26 cellular contexts compared by ENCODE assay signal in genomic region chr17:74490716-74491115, GRCh38. TPM values are rescaled to one million over a fixed set of nuclear protein-coding genes. Genes with fewer than 3 reads are reported as not detected.
DNase-seq lines count a peak whose midpoint lies in the region; ATAC-seq, FAIRE-seq and TF ChIP-seq lines count a peak whose summit lies in the region.
"Had no signal": no experiment of that assay in that cellular context is flagged by ENCODE, and none has a peak within 500 bp of the region (broad histone marks: within the 10 kb centered on the region; RNA-seq: fewer than 3 reads in every experiment).

No MANE protein-coding gene starts in this region.

- no peaks in the 10 kb centered on the region for H3K9me3 Mint-ChIP-seq in stimulated activated naive CD8-positive, alpha-beta T cell treated with anti-CD3 and anti-CD28 coated beads, Interleukin-15, Interleukin-2, amounts not matched to agents 100 ng/mL and 50 ng/mL, for 24 hours
- peaks cover 0 to 12% of the 10 kb centered on the region in 2 donors for H3K9me3 Mint-ChIP-seq in stimulated activated naive CD8-positive, alpha-beta T cell treated with anti-CD3 and anti-CD28 coated beads, Interleukin-15, amount 100 ng/mL, for 72 hours
- no peaks in the 10 kb centered on the region for H3K9me3 Mint-ChIP-seq in natural killer cell
- H3K9me3 Mint-ChIP-seq: CD4-positive, alpha-beta T cell; IgD-negative memory B cell had no signal

- intact Hi-C loops in natural killer cell (cut with micrococcal nuclease): loop anchor here (1.0 to 10.0 kb wide), 2 partner anchors 11 to 186 kb away; no protein-coding TSS in a partner anchor
- intact Hi-C loops in psoas muscle (cut with DNase I): loop anchor here (5.0 kb wide), 3 partner anchors 33 to 188 kb away; partner anchors contain the start of gene GPR142 (in 1 of the 2)

- no peaks in the 10 kb centered on the region for H3K9me3 ChIP-seq in psoas muscle
- H3K9me3 ChIP-seq: BE2C, Caco-2, MG63 had no signal

- 82 to 88% (median 84%) methylated on average over 9 of the region's 9 CpGs for WGBS in psoas muscle, 3 donors

- TF ChIP-seq CTCF in natural killer cell (IDR thresholded peaks at IDR 0.05) (no peak), D721Med (IDR thresholded peaks at IDR 0.05; ENCODE audit: insufficient read depth, missing control alignments) (no peak), psoas muscle (IDR thresholded peaks at IDR 0.05) (no peak)

- H3K27ac Mint-ChIP-seq in stimulated activated naive CD8-positive, alpha-beta T cell treated with anti-CD3 and anti-CD28 coated beads, Interleukin-15, Interleukin-2, amounts not matched to agents 100 ng/mL and 50 ng/mL, for 24 hours: peak overlapping the region; percentile 45
- H3K27ac Mint-ChIP-seq in stimulated activated naive CD8-positive, alpha-beta T cell treated with anti-CD3 and anti-CD28 coated beads, Interleukin-15, amount 100 ng/mL, for 72 hours: no peak overlapping the region
- H3K27ac Mint-ChIP-seq in natural killer cell: peak overlapping the region; percentile 78 to 88
- H3K27ac Mint-ChIP-seq: CD4-positive, alpha-beta T cell; IgD-negative memory B cell had no signal

- H3K36me3 Mint-ChIP-seq in stimulated activated naive CD8-positive, alpha-beta T cell treated with anti-CD3 and anti-CD28 coated beads, Interleukin-15, Interleukin-2, amounts not matched to agents 100 ng/mL and 50 ng/mL, for 24 hours (ENCODE audit: low read depth): peaks cover 5% of the 10 kb centered on the region
- H3K36me3 Mint-ChIP-seq in natural killer cell: peaks cover 10% of the 10 kb centered on the region

- peaks cover 8% of the 10 kb centered on the region for H3K4me1 Mint-ChIP-seq in stimulated activated naive CD8-positive, alpha-beta T cell treated with anti-CD3 and anti-CD28 coated beads, Interleukin-15, Interleukin-2, amounts not matched to agents 100 ng/mL and 50 ng/mL, for 24 hours (ENCODE audit: low read depth)
- no peaks in the 10 kb centered on the region for H3K4me1 Mint-ChIP-seq in stimulated activated naive CD8-positive, alpha-beta T cell treated with anti-CD3 and anti-CD28 coated beads, Interleukin-15, amount 100 ng/mL, for 72 hours
- H3K4me1 Mint-ChIP-seq in natural killer cell: peaks cover 55 to 77% of the 10 kb centered on the region in 2 donors

- no peaks in the 10 kb centered on the region for H3K27me3 Mint-ChIP-seq in stimulated activated naive CD8-positive, alpha-beta T cell treated with anti-CD3 and anti-CD28 coated beads, Interleukin-15, Interleukin-2, amounts not matched to agents 100 ng/mL and 50 ng/mL, for 24 hours
- H3K27me3 Mint-ChIP-seq in stimulated activated naive CD8-positive, alpha-beta T cell treated with anti-CD3 and anti-CD28 coated beads, Interleukin-15, amount 100 ng/mL, for 72 hours: no peaks in the 10 kb centered on the region
- no peaks in the 10 kb centered on the region for H3K27me3 Mint-ChIP-seq in natural killer cell (ENCODE audit: low read depth in 2 of 2)

- no peaks in the 10 kb centered on the region for H3K27me3 ChIP-seq in psoas muscle (ENCODE audit: insufficient read depth in 3 of 3, low read length in 2 of 3)
- H3K27me3 ChIP-seq: MG63 had no signal

- H3K36me3 ChIP-seq in psoas muscle (ENCODE audit: insufficient read depth in 1 of 2, low read depth in 1 of 2): no peaks in the 10 kb centered on the region
- H3K36me3 ChIP-seq: BE2C, MG63 had no signal

- no peak for FAIRE-seq in D721Med (lab: Jason Lieb, UNC)
- FAIRE-seq: A204.1, GM12892, RCC 7860 had no signal

- no peak overlapping the region for H3K4me3 ChIP-seq in psoas muscle
- H3K4me3 ChIP-seq: MG63 had no signal

- no peak overlapping the region for H3K4me3 Mint-ChIP-seq in stimulated activated naive CD8-positive, alpha-beta T cell treated with anti-CD3 and anti-CD28 coated beads, Interleukin-15, Interleukin-2, amounts not matched to agents 100 ng/mL and 50 ng/mL, for 24 hours
- H3K4me3 Mint-ChIP-seq in stimulated activated naive CD8-positive, alpha-beta T cell treated with anti-CD3 and anti-CD28 coated beads, Interleukin-15, amount 100 ng/mL, for 72 hours: no peak overlapping the region
- no peak overlapping the region for H3K4me3 Mint-ChIP-seq in natural killer cell
- H3K4me3 Mint-ChIP-seq: CD4-positive, alpha-beta T cell; IgD-negative memory B cell had no signal

- DNase-seq in stimulated activated naive CD8-positive, alpha-beta T cell treated with anti-CD3 and anti-CD28 coated beads, Interleukin-15, amount 100 ng/mL, for 72 hours: no peak
- DNase-seq in ecto neural progenitor cell (ENCODE audit: low spot score): peak; percentile 26
- DNase-seq in natural killer cell: no peak
- no peak for DNase-seq in NCI-H2029 (lab: John Stamatoyannopoulos, UW)
- DNase-seq in D721Med (ENCODE audit: insufficient read length, low spot score): no peak
- no peak for DNase-seq in psoas muscle
- DNase-seq in NCI-H446 (lab: John Stamatoyannopoulos, UW): no peak
- DNase-seq: BE2C; Caco-2; CD4-positive, alpha-beta T cell; GF-D8; H7; Karpas-422; MG63; NCI-H1092; NCI-H1436 treated with DMSO at 0.1 percent for 48 hours; NCI-H2081; NCI-H748 treated with DMSO at 0.1 percent for 48 hours; NK-92 treated with Interleukin-12 subunit alpha and Interleukin-12 subunit beta, amount 100 ng/mL, for 24 hours; Right ventricle myocardium superior had no signal

- ATAC-seq in stimulated activated naive CD8-positive, alpha-beta T cell treated with anti-CD3 and anti-CD28 coated beads, Interleukin-15, amount 100 ng/mL, for 72 hours: no peak
- ATAC-seq in natural killer cell: no peak
- no peak for ATAC-seq in psoas muscle

- H3K4me1 ChIP-seq in psoas muscle: peaks cover 18% of the 10 kb centered on the region
- H3K4me1 ChIP-seq: BE2C, Caco-2 had no signal

- no peak overlapping the region for H3K27ac ChIP-seq in psoas muscle

RNA-seq across cellular contexts. Expression of gene CD300A, which starts 24.3 kb away (rescaled TPM):
- total RNA-seq in natural killer cell: 100 to 1,000 TPM; 287 to 370 (median 295) TPM
- total RNA-seq in psoas muscle: 1 to 10 TPM in 2 of 4 donors, under 1 TPM in 2; 0.54 to 2.4 (median 1.2) TPM
- polyA plus RNA-seq in psoas muscle: under 1 TPM; 0.29 to 0.69 (median 0.38) TPM
- total RNA-seq: Caco-2, NCI-H460 had no signal

RNA-seq across cellular contexts. Expression of gene CD300LB, which starts 40.6 kb away (rescaled TPM):
- 1 to 10 TPM; 2.0 to 4.9 (median 3.5) TPM for total RNA-seq in natural killer cell
- total RNA-seq in psoas muscle: under 1 TPM in 2 of 4 donors, not detected in 2; 0.11 to 0.15 TPM
- polyA plus RNA-seq in psoas muscle: under 1 TPM in 2 of 3 donors, not detected in 1; 0.01 to 0.05 TPM
- total RNA-seq: Caco-2, H7, NCI-H460 had no signal
- polyA plus RNA-seq: IgD-negative memory B cell had no signal

RNA-seq across cellular contexts. Expression of gene CD300C, which starts 55.2 kb away (rescaled TPM):
- total RNA-seq in natural killer cell: 1 to 10 TPM; 4.3 to 7.6 (median 6.9) TPM
- under 1 TPM; 0.32 to 0.44 (median 0.41) TPM for total RNA-seq in psoas muscle
- polyA plus RNA-seq in psoas muscle: under 1 TPM; 0.03 to 0.27 (median 0.18) TPM
- total RNA-seq: Caco-2, H7 had no signal

RNA-seq across cellular contexts. Expression of gene GPRC5C, which starts 58.8 kb away (rescaled TPM):
- total RNA-seq in natural killer cell (under 1 TPM; 0.26 to 0.60 (median 0.29) TPM), psoas muscle (100 to 1,000 TPM in 2 of 4 donors, 10 to 100 TPM in 2; 57.0 to 123 (median 97.7) TPM)
- 10 to 100 TPM; 42.9 to 47.7 (median 44.8) TPM for polyA plus RNA-seq in psoas muscle
- total RNA-seq: CD4-positive, alpha-beta T cell had no signal

Comparison
In these comparisons a context has a peak if more than half of its experiments do, and no peak if none do; other contexts are left out.
1. H3K27ac Mint-ChIP-seq: peak in stimulated activated naive CD8-positive, alpha-beta T cell treated with anti-CD3 and anti-CD28 coated beads, Interleukin-15, Interleukin-2, amounts not matched to agents 100 ng/mL and 50 ng/mL, for 24 hours (single experiment) and natural killer cell (2 of 2); none in stimulated activated naive CD8-positive, alpha-beta T cell treated with anti-CD3 and anti-CD28 coated beads, Interleukin-15, amount 100 ng/mL, for 72 hours (0 of 2).
2. RNA of gene CD300A, which starts 24.3 kb away (total RNA-seq): 287 to 370 TPM in natural killer cell; 0.54 to 2.4 TPM in psoas muscle; every median in the first group is over 10 times any median in the second.